ENCODE assay signal across 8 cellular contexts in the genomic region with DNA sequence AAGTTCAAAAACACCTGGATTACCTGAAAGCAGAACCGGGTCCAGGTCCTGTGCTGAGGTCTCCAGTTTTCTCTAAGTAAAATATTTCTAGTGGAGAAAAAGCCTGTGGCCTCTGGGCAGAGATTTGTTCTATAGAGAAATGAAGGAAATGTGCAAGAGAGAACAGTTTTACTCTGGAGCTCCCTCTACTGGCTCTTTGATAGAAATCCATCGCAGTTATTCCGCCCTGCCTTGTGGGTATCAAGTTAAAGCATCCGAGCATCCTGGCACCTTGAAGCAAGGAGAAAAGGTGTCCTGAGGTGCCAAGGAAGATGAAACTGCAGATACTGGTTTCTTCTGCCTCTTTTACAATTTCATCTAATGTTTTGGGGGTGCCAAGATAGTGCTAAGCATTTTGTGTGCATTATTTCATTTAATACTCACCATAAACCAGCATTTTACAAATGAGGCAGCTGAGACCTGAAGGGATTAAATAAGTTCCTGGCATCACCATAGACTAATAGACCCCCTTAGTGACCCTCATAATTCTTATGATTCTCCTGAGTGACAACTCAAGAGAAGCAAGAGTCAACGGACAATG.
DNase-seq lines count a peak whose midpoint lies in the region; ATAC-seq and TF ChIP-seq lines count a peak whose summit lies in the region.

No MANE protein-coding gene starts in this region.

- in situ Hi-C loops in astrocyte of the cerebellum (cut with HindIII; ENCODE audit: low sequenced_read_pairs), result no loop called here

- POLR2A ChIA-PET in naive thymus-derived CD8-positive, alpha-beta T cell (lab: Charles Lee), result no interaction called here

- DNase-seq in GM12864 (ENCODE audit: low read depth) (no peak), NCI-H2196 (lab: John Stamatoyannopoulos, UW; ENCODE audit: unreplicated experiment) (peak; percentile 67), astrocyte of the cerebellum (ENCODE audit: low read depth) (peak; percentile 46), left kidney (ENCODE audit: low read depth, low spot score) (peak; percentile 81)
- DNase-seq in naive thymus-derived CD8-positive, alpha-beta T cell, result no peak

- peak; percentile 80 for ATAC-seq in HG02884 (IDR thresholded peaks at IDR 0.05; ENCODE audit: unreplicated experiment)
- no peak for ATAC-seq in GM19328 (IDR thresholded peaks at IDR 0.05; ENCODE audit: unreplicated experiment)
- no peak for ATAC-seq in GM21423 (IDR thresholded peaks at IDR 0.05; ENCODE audit: unreplicated experiment)
- no peak for ATAC-seq in naive thymus-derived CD8-positive, alpha-beta T cell

- no peak overlapping the region for H3K27ac Mint-ChIP-seq in naive thymus-derived CD8-positive, alpha-beta T cell

- H3K9me3 Mint-ChIP-seq in naive thymus-derived CD8-positive, alpha-beta T cell, result no peaks in the 10 kb centered on the region

- H3K4me3 Mint-ChIP-seq in naive thymus-derived CD8-positive, alpha-beta T cell, result no peak overlapping the region

- peak; percentile 72 for TF ChIP-seq CTCF in GM12864 (IDR thresholded peaks at IDR 0.05; ENCODE audit: low read depth, low read length, missing control alignments)
- TF ChIP-seq CTCF in astrocyte of the cerebellum (IDR thresholded peaks at IDR 0.05; ENCODE audit: low read depth, low read length, missing control alignments), result peak; percentile 78

- no peaks in the 10 kb centered on the region for H3K36me3 Mint-ChIP-seq in naive thymus-derived CD8-positive, alpha-beta T cell

- H3K4me1 Mint-ChIP-seq in naive thymus-derived CD8-positive, alpha-beta T cell, result no peaks in the 10 kb centered on the region

- no peak overlapping the region for H3K4me3 ChIP-seq in GM12864 (ENCODE audit: low read depth, low read length)
- H3K4me3 ChIP-seq in astrocyte of the cerebellum (ENCODE audit: low read depth, low read length), result no peak overlapping the region

- H3K27me3 Mint-ChIP-seq in naive thymus-derived CD8-positive, alpha-beta T cell, result peaks cover 31 to 86% (median 53%) of the 10 kb centered on the region in 5 donors

Comparison
In these comparisons a context has a peak if more than half of its experiments do, and no peak if none do; other contexts are left out.
1. DNase-seq: peak in NCI-H2196 (single experiment), astrocyte of the cerebellum (single experiment) and left kidney (single experiment); none in GM12864 (single experiment) and naive thymus-derived CD8-positive, alpha-beta T cell (0 of 10).